Comparison of ENCODE assay signal across 14 cellular contexts in the genomic region with DNA sequence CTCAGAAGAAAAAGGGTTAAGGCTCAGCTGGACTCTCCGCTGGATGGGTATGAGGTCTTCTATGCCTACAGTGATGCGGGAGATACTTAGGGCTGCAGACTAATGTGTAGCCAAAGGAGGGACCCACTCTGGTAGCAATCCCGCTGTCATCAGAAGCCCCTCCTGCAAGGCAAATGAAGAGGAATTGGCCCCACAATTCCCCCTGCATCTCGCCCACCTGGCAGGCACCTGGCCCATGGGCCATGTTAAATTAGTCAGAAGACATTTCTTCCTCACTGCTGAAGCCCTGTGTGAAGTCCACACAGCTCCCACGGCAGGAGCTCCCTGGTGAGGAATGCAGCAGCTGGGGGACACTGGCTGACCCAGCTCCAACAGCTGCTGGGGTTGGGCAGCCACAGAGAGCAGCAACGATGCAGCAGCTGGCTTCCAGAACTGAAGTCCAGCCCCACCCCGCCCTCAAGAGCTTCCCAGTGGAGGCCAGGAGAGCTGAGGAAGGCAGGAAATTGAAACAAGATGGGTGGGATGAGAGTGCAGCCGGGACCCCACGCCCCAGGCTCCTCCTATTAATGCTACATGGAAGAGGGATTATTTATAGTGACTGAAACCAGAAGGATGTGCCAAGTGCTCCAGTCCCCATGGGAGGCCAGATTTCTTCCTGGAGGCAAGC. TPM values are rescaled to one million over a fixed set of nuclear protein-coding genes. Genes with fewer than 3 reads are reported as not detected.
DNase-seq lines count a peak whose midpoint lies in the region; ATAC-seq and TF ChIP-seq lines count a peak whose summit lies in the region.
"Had no signal": no experiment of that assay in that cellular context is flagged by ENCODE, and none has a peak within 500 bp of the region (broad histone marks: within the 10 kb centered on the region; RNA-seq: fewer than 3 reads in every experiment).

No MANE protein-coding gene starts in this region.

- ATAC-seq in esophagus mucosa (peak; percentile 29), lower lobe of right lung (peak; percentile 45 to 67), upper lobe of left lung (ENCODE audit: low FRiP score in 2 of 2) (peak; percentile 28 to 76), HG02642 (IDR thresholded peaks at IDR 0.05; ENCODE audit: poor library complexity, unreplicated experiment) (no peak)
- ATAC-seq: activated T-cell treated with anti-CD3 and anti-CD28 coated beads, Interleukin-2, amount 50 U/mL, for 72 hours had no signal

- peak; percentile 63 for DNase-seq in DMS 273 (lab: John Stamatoyannopoulos, UW; ENCODE audit: unreplicated experiment)
- no peak for DNase-seq in DMS 273 treated with DMSO at 0.1 percent for 48 hours (lab: John Stamatoyannopoulos, UW)
- DNase-seq in lower lobe of right lung: peak; percentile 59
- peak; percentile 40 to 42 for DNase-seq in upper lobe of left lung
- no peak for DNase-seq in activated naive CD4-positive, alpha-beta T cell treated with anti-CD3 and anti-CD28 coated beads, Interleukin-2, amount 50 U/mL, for 16 hours
- DNase-seq in stimulated activated CD8-positive, alpha-beta memory T cell treated with anti-CD3 and anti-CD28 coated beads, Interleukin-4, amount 100 ng/mL, for 48 hours: no peak
- DNase-seq: activated T-cell treated with anti-CD3 and anti-CD28 coated beads, Interleukin-2, amount 50 U/mL, for 72 hours; SHP77; WERI-Rb-1 had no signal

- H3K9me3 ChIP-seq in lower lobe of right lung (no peaks in the 10 kb centered on the region), upper lobe of left lung (no peaks in the 10 kb centered on the region)

- TF ChIP-seq CTCF in lower lobe of right lung (IDR thresholded peaks at IDR 0.05): no peak
- no peak for TF ChIP-seq CTCF in upper lobe of left lung (IDR thresholded peaks at IDR 0.05)

- 64 to 76% methylated on average over 6 to 9 of the region's 9 CpGs for WGBS in upper lobe of left lung, 2 donors

- intact Hi-C loops in lower lobe of right lung (cut with DNase I): no loop called here

- TF ChIP-seq EP300 in upper lobe of left lung (IDR thresholded peaks at IDR 0.05): no peak

- H3K4me1 ChIP-seq in lower lobe of right lung (peaks cover 55% of the 10 kb centered on the region), upper lobe of left lung (peaks cover 3 to 45% (median 29%) of the 10 kb centered on the region in 4 donors)

- H3K27me3 ChIP-seq in lower lobe of right lung (ENCODE audit: low read depth): peaks cover under 1% of the 10 kb centered on the region
- H3K27me3 ChIP-seq in upper lobe of left lung: no peaks in the 10 kb centered on the region

- no peaks in the 10 kb centered on the region for H3K36me3 ChIP-seq in lower lobe of right lung
- H3K36me3 ChIP-seq in upper lobe of left lung: no peaks in the 10 kb centered on the region
- H3K36me3 ChIP-seq: WERI-Rb-1 had no signal

- H3K4me3 ChIP-seq in lower lobe of right lung: no peak overlapping the region
- H3K4me3 ChIP-seq in upper lobe of left lung: no peak overlapping the region

- peak overlapping the region; percentile 24 for H3K27ac ChIP-seq in lower lobe of right lung
- H3K27ac ChIP-seq in upper lobe of left lung: peak overlapping the region in 1 of 4 donors; percentile 59
- H3K27ac ChIP-seq: 22Rv1, WERI-Rb-1 had no signal

- TF ChIP-seq POLR2A in upper lobe of left lung (IDR thresholded peaks at IDR 0.05): no peak

RNA-seq across cellular contexts. Expression of a gene that starts 5.5 kb away (rescaled TPM):
- total RNA-seq in esophagus mucosa (0.68 TPM), lower lobe of right lung (18.7 TPM), upper lobe of left lung (10 to 100 TPM in 4 of 6 donors, 1 to 10 TPM in 2; 8.5 to 24.3 (median 13.2) TPM)

RNA-seq across cellular contexts. Expression of a gene that starts 24.0 kb away (rescaled TPM):
- not detected for total RNA-seq in esophagus mucosa
- total RNA-seq in lower lobe of right lung: not detected
- total RNA-seq in upper lobe of left lung: under 1 TPM in 1 of 6 donors, not detected in 5; 0.24 TPM
- total RNA-seq: frontal cortex, mesothelial cell of epicardium had no signal

Comparison
In these comparisons a context has a peak if more than half of its experiments do, and no peak if none do; other contexts are left out.
1. DNase-seq: peak in DMS 273 (single experiment), lower lobe of right lung (single experiment) and upper lobe of left lung (2 of 2); none in DMS 273 treated with DMSO at 0.1 percent for 48 hours (single experiment), activated naive CD4-positive, alpha-beta T cell treated with anti-CD3 and anti-CD28 coated beads, Interleukin-2, amount 50 U/mL, for 16 hours (single experiment) and stimulated activated CD8-positive, alpha-beta memory T cell treated with anti-CD3 and anti-CD28 coated beads, Interleukin-4, amount 100 ng/mL, for 48 hours (single experiment).